1 cellular context compared by ENCODE assay signal in genomic region chr11:124760205-124760652, GRCh38.
TF ChIP-seq lines count a peak whose summit lies in the region.

No MANE protein-coding gene starts in this region.

TF ChIP-seq in H1, 55 proteins besides CTCF, POLR2A, EP300 and RAD21:
- no peak for TF ChIP-seq ASH2L (IDR thresholded peaks at IDR 0.05; ENCODE audit: low read length)
- TF ChIP-seq SP2 (IDR thresholded peaks at IDR 0.05; ENCODE audit: low read length) = no peak
- no peak for TF ChIP-seq GABPA (IDR thresholded peaks at IDR 0.05; ENCODE audit: borderline replicate concordance, insufficient read depth, low read length)
- TF ChIP-seq EZH2 (IDR thresholded peaks at IDR 0.05; ENCODE audit: low read depth, low read length, severe bottlenecking) = peak; percentile 77
- peak; percentile 49; the same call in 1 of the 2 replicates for TF ChIP-seq CBX8 (IDR thresholded peaks at IDR 0.05; ENCODE audit: borderline replicate concordance, low read depth, low read length)
- peak; percentile 1; the same call in 1 of the 2 replicates for TF ChIP-seq SUZ12 (IDR thresholded peaks at IDR 0.05; ENCODE audit: low read length)
- no peak for TF ChIP-seq JUN (IDR thresholded peaks at IDR 0.05; ENCODE audit: low read depth, low read length)
- TF ChIP-seq TEAD4 (IDR thresholded peaks at IDR 0.05; ENCODE audit: low read depth, low read length) = no peak
- TF ChIP-seq POLR2AphosphoS5 (IDR thresholded peaks at IDR 0.05; ENCODE audit: low read depth, low read length) = no peak
- no peak for TF ChIP-seq CREB1 (IDR thresholded peaks at IDR 0.05)
- TF ChIP-seq TBP (IDR thresholded peaks at IDR 0.05; ENCODE audit: low read depth, low read length) = no peak
- no peak for TF ChIP-seq TAF1 (IDR thresholded peaks at IDR 0.05; ENCODE audit: low read depth, low read length)
- peak; percentile 30 for TF ChIP-seq RNF2 (IDR thresholded peaks at IDR 0.05; ENCODE audit: borderline replicate concordance, low read depth, low read length, missing control alignments, poor library complexity, severe bottlenecking)
- no peak for TF ChIP-seq EGR1 (IDR thresholded peaks at IDR 0.05; ENCODE audit: borderline replicate concordance, low read depth, low read length)
- no peak for TF ChIP-seq TCF12 (IDR thresholded peaks at IDR 0.05; ENCODE audit: low read depth, low read length)
- no peak for TF ChIP-seq SP1 (IDR thresholded peaks at IDR 0.05; ENCODE audit: low read depth, low read length)
